In genomic region chr15:68583936-68584703, GRCh38 we compare ENCODE assay signal across 22 cellular contexts. TPM values are rescaled to one million over a fixed set of nuclear protein-coding genes. Genes with fewer than 3 reads are reported as not detected.
DNase-seq lines count a peak whose midpoint lies in the region; ATAC-seq and TF ChIP-seq lines count a peak whose summit lies in the region.
"Had no signal": no experiment of that assay in that cellular context is flagged by ENCODE, and none has a peak within 500 bp of the region (broad histone marks: within the 10 kb centered on the region; RNA-seq: fewer than 3 reads in every experiment).

No MANE protein-coding gene starts in this region.

- no peaks in the 10 kb centered on the region for H3K36me3 ChIP-seq in adipocyte (ENCODE audit: control insufficient read depth, insufficient read depth, low read length, severe bottlenecking)
- no peaks in the 10 kb centered on the region for H3K36me3 ChIP-seq in brain microvascular endothelial cell (replicated peaks)
- H3K36me3 ChIP-seq: pancreas had no signal

- H3K4me1 ChIP-seq in adipocyte (ENCODE audit: control insufficient read depth, insufficient read depth, low read length) = peaks cover 64% of the 10 kb centered on the region
- H3K4me1 ChIP-seq: pancreas had no signal

- H3K36me3 Mint-ChIP-seq in stimulated activated naive B cell treated with anti-CD40 and anti-IgM and Interleukin-4, amounts not matched to agents 10 μg/mL and 1 μg/mL and 100 μg/mL, for 72 hours = no peaks in the 10 kb centered on the region
- H3K36me3 Mint-ChIP-seq: activated naive CD4-positive, alpha-beta T cell treated with anti-CD3 and anti-CD28 coated beads, Interleukin-2, amount 10 ng/mL, durations not matched to agents 7 days and 5 days; CD8-positive, alpha-beta T cell; naive B cell; T-cell; type B pancreatic cell had no signal

- peaks cover 0 to 6% of the 10 kb centered on the region in 2 donors for H3K27me3 Mint-ChIP-seq in stimulated activated naive B cell treated with anti-CD40 and anti-IgM and Interleukin-4, amounts not matched to agents 10 μg/mL and 1 μg/mL and 100 μg/mL, for 72 hours
- H3K27me3 Mint-ChIP-seq: naive B cell had no signal

- no peak overlapping the region for H3K27ac ChIP-seq in brain microvascular endothelial cell
- H3K27ac ChIP-seq: GM23248, pancreas had no signal

- H3K27ac Mint-ChIP-seq in stimulated activated naive B cell treated with anti-CD40 and anti-IgM and Interleukin-4, amounts not matched to agents 10 μg/mL and 1 μg/mL and 100 μg/mL, for 72 hours = peak overlapping the region; percentile 25
- H3K27ac Mint-ChIP-seq: activated naive CD4-positive, alpha-beta T cell treated with anti-CD3 and anti-CD28 coated beads, Interleukin-2, amount 10 ng/mL, durations not matched to agents 7 days and 5 days; CD8-positive, alpha-beta T cell; dendritic cell treated with granulocyte-macrophage colony-stimulating factor and Interleukin-4, amounts not matched to agents 40 ng/mL and 50 ng/mL, for 4 days; T-cell; type B pancreatic cell had no signal

- H3K9me3 Mint-ChIP-seq in stimulated activated naive B cell treated with anti-CD40 and anti-IgM and Interleukin-4, amounts not matched to agents 10 μg/mL and 1 μg/mL and 100 μg/mL, for 72 hours = no peaks in the 10 kb centered on the region
- H3K9me3 Mint-ChIP-seq: activated naive CD4-positive, alpha-beta T cell treated with anti-CD3 and anti-CD28 coated beads, Interleukin-2, amount 10 ng/mL, durations not matched to agents 7 days and 5 days; CD8-positive, alpha-beta T cell; dendritic cell treated with granulocyte-macrophage colony-stimulating factor and Interleukin-4, amounts not matched to agents 40 ng/mL and 50 ng/mL, for 4 days; naive B cell; T-cell; type B pancreatic cell had no signal

- H3K27me3 ChIP-seq in adipocyte (replicated peaks; ENCODE audit: control insufficient read depth, insufficient read depth, low read length) = no peaks in the 10 kb centered on the region
- H3K27me3 ChIP-seq in brain microvascular endothelial cell (replicated peaks) = no peaks in the 10 kb centered on the region
- H3K27me3 ChIP-seq: pancreas had no signal

- DNase-seq in G401 (ENCODE audit: low spot score) (peak; percentile 67), adipocyte (ENCODE audit: low read depth) (no peak), left ventricle myocardium superior (peak; percentile 50), brain microvascular endothelial cell (no peak), NCI-H774 (lab: John Stamatoyannopoulos, UW) (no peak), islet precursor cell (no peak)
- no peak for DNase-seq in stimulated activated naive B cell treated with anti-CD40 and anti-IgM and Interleukin-4, amounts not matched to agents 10 μg/mL and 1 μg/mL and 100 μg/mL, for 72 hours
- DNase-seq: activated CD4-positive, alpha-beta T cell treated with anti-CD3 and anti-CD28 coated beads, Interleukin-2, amount 50 U/mL, for 4 hours; activated naive CD4-positive, alpha-beta T cell treated with anti-CD3 and anti-CD28 coated beads, Interleukin-2, amount 10 ng/mL, durations not matched to agents 7 days and 5 days; CD8-positive, alpha-beta T cell; DND-41; foreskin melanocyte; GM23248; naive B cell; NCI-H187; small intestine; T-cell had no signal

- H3K4me3 ChIP-seq in adipocyte (ENCODE audit: low read length) = no peak overlapping the region
- no peak overlapping the region for H3K4me3 ChIP-seq in brain microvascular endothelial cell (ENCODE audit: low read depth, low read length)
- H3K4me3 ChIP-seq: GM23248, pancreas had no signal

- ATAC-seq in left ventricle myocardium superior (peak; percentile 30), GM18870 (IDR thresholded peaks at IDR 0.05; ENCODE audit: unreplicated experiment) (no peak)
- ATAC-seq in stimulated activated naive B cell treated with anti-CD40 and anti-IgM and Interleukin-4, amounts not matched to agents 10 μg/mL and 1 μg/mL and 100 μg/mL, for 72 hours (replicated peaks) = no peak
- ATAC-seq: CD8-positive, alpha-beta T cell; HepG2; pancreas; T-cell had no signal

- peak overlapping the region; percentile 13 for H3K9ac ChIP-seq in adipocyte (ENCODE audit: low read length)
- H3K9ac ChIP-seq: GM23248 had no signal

- no peak overlapping the region for H3K4me3 Mint-ChIP-seq in stimulated activated naive B cell treated with anti-CD40 and anti-IgM and Interleukin-4, amounts not matched to agents 10 μg/mL and 1 μg/mL and 100 μg/mL, for 72 hours
- H3K4me3 Mint-ChIP-seq: activated naive CD4-positive, alpha-beta T cell treated with anti-CD3 and anti-CD28 coated beads, Interleukin-2, amount 10 ng/mL, durations not matched to agents 7 days and 5 days; CD8-positive, alpha-beta T cell; dendritic cell treated with granulocyte-macrophage colony-stimulating factor and Interleukin-4, amounts not matched to agents 40 ng/mL and 50 ng/mL, for 4 days; T-cell; type B pancreatic cell had no signal

- in situ Hi-C loops in G401 (cut with HindIII; ENCODE audit: low sequenced_read_pairs) = no loop called here
- in situ Hi-C loops in brain microvascular endothelial cell (cut with HindIII; ENCODE audit: low pct_ligation_motif_present, low sequenced_read_pairs) = no loop called here

- H3K9me3 ChIP-seq in adipocyte (ENCODE audit: control insufficient read depth, low read length) = no peaks in the 10 kb centered on the region
- H3K9me3 ChIP-seq: pancreas had no signal

- intact Hi-C loops in left ventricle myocardium superior (cut with micrococcal nuclease) = no loop called here

- TF ChIP-seq CTCF in brain microvascular endothelial cell (IDR thresholded peaks at IDR 0.05; ENCODE audit: low read depth, low read length, missing control alignments) = no peak

- peaks cover 48 to 74% of the 10 kb centered on the region in 2 donors for H3K4me1 Mint-ChIP-seq in stimulated activated naive B cell treated with anti-CD40 and anti-IgM and Interleukin-4, amounts not matched to agents 10 μg/mL and 1 μg/mL and 100 μg/mL, for 72 hours

RNA-seq across cellular contexts. Expression of gene CORO2B, which starts 5.3 kb away (rescaled TPM):
- 1.0 TPM in 1 of 2 replicates, not detected in the other for total RNA-seq in G401 (2014; rRNA removed; shearing (Covaris generic))
- total RNA-seq in left ventricle myocardium superior = 5.9 TPM

Comparison
In these comparisons a context has a peak if more than half of its experiments do, and no peak if none do; other contexts are left out.
1. DNase-seq: peak in G401 (single experiment) and left ventricle myocardium superior (single experiment); none in adipocyte (single experiment), stimulated activated naive B cell treated with anti-CD40 and anti-IgM and Interleukin-4, amounts not matched to agents 10 μg/mL and 1 μg/mL and 100 μg/mL, for 72 hours (single experiment), brain microvascular endothelial cell (single experiment), NCI-H774 (single experiment) and islet precursor cell (single experiment).